ENCODE assay signal across 20 cellular contexts in genomic region chr10:79019441-79019840, GRCh38. TPM values are rescaled to one million over a fixed set of nuclear protein-coding genes. Genes with fewer than 3 reads are reported as not detected.
DNase-seq lines count a peak whose midpoint lies in the region; ATAC-seq and TF ChIP-seq lines count a peak whose summit lies in the region.
"Had no signal": no experiment of that assay in that cellular context is flagged by ENCODE, and none has a peak within 500 bp of the region (broad histone marks: within the 10 kb centered on the region; RNA-seq: fewer than 3 reads in every experiment).

No MANE protein-coding gene starts in this region.

- H3K9me3 ChIP-seq in mammary epithelial cell (replicated peaks; ENCODE audit: insufficient read depth, low read length), result no peaks in the 10 kb centered on the region
- no peaks in the 10 kb centered on the region for H3K9me3 ChIP-seq in uterus
- H3K9me3 ChIP-seq: SK-N-SH had no signal

- TF ChIP-seq CTCF in MCF 10A (IDR thresholded peaks at IDR 0.05; ENCODE audit: unreplicated experiment) (no peak), mammary epithelial cell (conservative IDR thresholded peaks at IDR 0.05 in 1 of 2, IDR thresholded peaks at IDR 0.05 in 1 of 2; ENCODE audit: extremely low read depth in 1 of 2, insufficient read depth in 1 of 2, low read depth in 1 of 2, low read length in 2 of 2) (no peak), coronary artery (IDR thresholded peaks at IDR 0.05) (no peak), uterus (IDR thresholded peaks at IDR 0.05) (no peak)

- H3K4me1 ChIP-seq in mammary epithelial cell (ENCODE audit: insufficient read depth, low read length) (peaks cover 19% of the 10 kb centered on the region), uterus (no peaks in the 10 kb centered on the region)

- no peak for DNase-seq in MCF 10A (ENCODE audit: unreplicated experiment)
- no peak for DNase-seq in mammary epithelial cell
- DNase-seq in coronary artery (ENCODE audit: low spot score), result peak; percentile 41
- DNase-seq in pons (ENCODE audit: low spot score), result peak; percentile 59
- peak in 1 of 2 donors; percentile 14 for DNase-seq in uterus
- no peak for DNase-seq in SHP77 (lab: John Stamatoyannopoulos, UW)
- no peak for DNase-seq in stimulated activated naive CD8-positive, alpha-beta T cell treated with anti-CD3 and anti-CD28 coated beads, Interleukin-15, amount 100 ng/mL, for 72 hours
- DNase-seq in stimulated activated CD4-positive, alpha-beta T cell treated with anti-CD3 and anti-CD28 coated beads, Interleukin-4, amount 100 ng/mL, for 24 hours, result no peak
- DNase-seq: activated CD4-positive, alpha-beta T cell treated with anti-CD3 and anti-CD28 coated beads for 1 hour; activated CD8-positive, alpha-beta T cell treated with anti-CD3 and anti-CD28 coated beads, Interleukin-2, amount 10 ng/mL, durations not matched to agents 7 days and 5 days; activated naive CD8-positive, alpha-beta T cell treated with anti-CD3 and anti-CD28 coated beads, Interleukin-2, amount 50 U/mL, for 24 hours; CD4-positive, alpha-beta T cell; naive B cell; NCI-H1417 treated with DMSO at 0.1 percent for 48 hours; NCI-H2107; NCI-H774 had no signal

- 14% methylated on average over 5 of the region's 5 CpGs for WGBS in mammary epithelial cell (ENCODE audit: low coverage, missing lambda C conversion rate)

- H3K4me3 ChIP-seq in mammary epithelial cell (replicated peaks in 1 of 3; ENCODE audit: insufficient read depth in 1 of 3, low read depth in 2 of 3, low read length in 3 of 3) (no peak overlapping the region), coronary artery (no peak overlapping the region), uterus (no peak overlapping the region)
- H3K4me3 ChIP-seq: GM23248, heart left ventricle had no signal

- BruUV-seq in MCF 10A (replicated peaks; lab: Mats Ljungman, UMichigan), result no TSS peak
- no TSS peak for BruUV-seq in mammary epithelial cell (replicated peaks; lab: Mats Ljungman, UMichigan)

- ATAC-seq in stimulated activated naive CD8-positive, alpha-beta T cell treated with anti-CD3 and anti-CD28 coated beads, Interleukin-15, amount 100 ng/mL, for 72 hours, result no peak
- ATAC-seq: activated CD8-positive, alpha-beta T cell treated with anti-CD3 and anti-CD28 coated beads, Interleukin-2, amount 10 ng/mL, durations not matched to agents 7 days and 5 days; activated naive CD8-positive, alpha-beta T cell treated with anti-CD3 and anti-CD28 coated beads, Interleukin-2, amount 50 U/mL, for 24 hours had no signal

- H4K20me1 ChIP-seq in mammary epithelial cell (ENCODE audit: insufficient read depth, low read length), result no peaks in the 10 kb centered on the region

- no peak overlapping the region for H3K4me3 Mint-ChIP-seq in MCF 10A (ENCODE audit: unreplicated experiment)
- no peak overlapping the region for H3K4me3 Mint-ChIP-seq in stimulated activated naive CD8-positive, alpha-beta T cell treated with anti-CD3 and anti-CD28 coated beads, Interleukin-15, amount 100 ng/mL, for 72 hours
- H3K4me3 Mint-ChIP-seq: activated CD8-positive, alpha-beta T cell treated with anti-CD3 and anti-CD28 coated beads, Interleukin-2, amount 10 ng/mL, durations not matched to agents 7 days and 5 days; activated naive CD8-positive, alpha-beta T cell treated with anti-CD3 and anti-CD28 coated beads, Interleukin-2, amount 50 U/mL, for 24 hours; CD4-positive, alpha-beta T cell; mesothelial cell of epicardium; naive B cell had no signal

- H3K27ac Mint-ChIP-seq in MCF 10A (ENCODE audit: low read depth, unreplicated experiment), result peak overlapping the region; percentile 29
- no peak overlapping the region for H3K27ac Mint-ChIP-seq in stimulated activated naive CD8-positive, alpha-beta T cell treated with anti-CD3 and anti-CD28 coated beads, Interleukin-15, amount 100 ng/mL, for 72 hours
- H3K27ac Mint-ChIP-seq: activated CD8-positive, alpha-beta T cell treated with anti-CD3 and anti-CD28 coated beads, Interleukin-2, amount 10 ng/mL, durations not matched to agents 7 days and 5 days; activated naive CD8-positive, alpha-beta T cell treated with anti-CD3 and anti-CD28 coated beads, Interleukin-2, amount 50 U/mL, for 24 hours; CD4-positive, alpha-beta T cell; naive B cell had no signal

- intact Hi-C loops in MCF 10A (cut with micrococcal nuclease) (no loop called here), mammary epithelial cell (cut with micrococcal nuclease) (loop anchor here (2.0 kb wide), 1 partner anchor 45 kb away; no protein-coding TSS in a partner anchor), uterus (cut with DNase I; ENCODE audit: low total_unique reads) (no loop called here)

- dilution Hi-C loops in mammary epithelial cell (cut with HindIII; ENCODE audit: low sequenced_read_pairs), result no loop called here

- POLR2A ChIA-PET in MCF 10A (lab: Yijun Ruan, JAX), result interaction anchor here (0.9 to 2.4 kb wide), 5 partner anchors 12 to 263 kb away, joined by 3 to 11 read pairs (median 3); no protein-coding TSS in a partner anchor

- no peaks in the 10 kb centered on the region for H3K79me2 ChIP-seq in mammary epithelial cell (ENCODE audit: insufficient read depth, low read length)

- no peak for TF ChIP-seq POLR2A in uterus (IDR thresholded peaks at IDR 0.05)

- no peaks in the 10 kb centered on the region for H3K27me3 Mint-ChIP-seq in MCF 10A (ENCODE audit: insufficient read depth, unreplicated experiment)
- no peaks in the 10 kb centered on the region for H3K27me3 Mint-ChIP-seq in stimulated activated naive CD8-positive, alpha-beta T cell treated with anti-CD3 and anti-CD28 coated beads, Interleukin-15, amount 100 ng/mL, for 72 hours
- H3K27me3 Mint-ChIP-seq: activated naive CD8-positive, alpha-beta T cell treated with anti-CD3 and anti-CD28 coated beads, Interleukin-2, amount 50 U/mL, for 24 hours; CD4-positive, alpha-beta T cell had no signal

- H3K4me1 Mint-ChIP-seq in MCF 10A (ENCODE audit: insufficient read depth, unreplicated experiment), result peaks cover 14% of the 10 kb centered on the region
- H3K4me1 Mint-ChIP-seq in stimulated activated naive CD8-positive, alpha-beta T cell treated with anti-CD3 and anti-CD28 coated beads, Interleukin-15, amount 100 ng/mL, for 72 hours, result peaks cover 17% of the 10 kb centered on the region
- H3K4me1 Mint-ChIP-seq: naive B cell had no signal

- no peak overlapping the region for H3K4me2 ChIP-seq in mammary epithelial cell (ENCODE audit: insufficient read depth, low read depth, low read length)
- H3K4me2 ChIP-seq: SK-N-SH had no signal

- H3K9me3 Mint-ChIP-seq in MCF 10A (ENCODE audit: unreplicated experiment), result no peaks in the 10 kb centered on the region
- H3K9me3 Mint-ChIP-seq in stimulated activated naive CD8-positive, alpha-beta T cell treated with anti-CD3 and anti-CD28 coated beads, Interleukin-15, amount 100 ng/mL, for 72 hours, result peaks cover 6 to 9% of the 10 kb centered on the region in 2 donors
- H3K9me3 Mint-ChIP-seq: CD4-positive, alpha-beta T cell had no signal

- no peaks in the 10 kb centered on the region for H3K36me3 Mint-ChIP-seq in MCF 10A (ENCODE audit: insufficient read depth, unreplicated experiment)
- H3K36me3 Mint-ChIP-seq: mesothelial cell of epicardium, naive B cell had no signal

- no peaks in the 10 kb centered on the region for H3K27me3 ChIP-seq in mammary epithelial cell (ENCODE audit: insufficient read depth, low read length)
- H3K27me3 ChIP-seq in uterus, result no peaks in the 10 kb centered on the region
- H3K27me3 ChIP-seq: heart left ventricle had no signal

- in situ Hi-C loops in mammary epithelial cell (cut with MboI; ENCODE audit: low sequenced_read_pairs in 2 of 2), result no loop called here

- H3K36me3 ChIP-seq in mammary epithelial cell (ENCODE audit: insufficient read depth, low read length) (no peaks in the 10 kb centered on the region), uterus (no peaks in the 10 kb centered on the region)
- H3K36me3 ChIP-seq: heart left ventricle had no signal

- no peak overlapping the region for H3K27ac ChIP-seq in mammary epithelial cell (ENCODE audit: insufficient read depth, low read depth, low read length)
- H3K27ac ChIP-seq in coronary artery, result peak overlapping the region in 1 of 2 donors; percentile 42
- peak overlapping the region; percentile 59 to 77 for H3K27ac ChIP-seq in uterus
- H3K27ac ChIP-seq: GM23248 had no signal

- CTCF ChIA-PET in MCF 10A (lab: Yijun Ruan, JAX), result interaction anchor here (0.7 to 1.5 kb wide), 5 partner anchors 11 to 327 kb away, joined by 3 read pairs; no protein-coding TSS in a partner anchor
- CTCF ChIA-PET in mammary epithelial cell (lab: Charles Lee; ENCODE audit: low non-redundant PET), result no interaction called here

- H2AFZ ChIP-seq in mammary epithelial cell (ENCODE audit: low read depth, low read length), result no peak overlapping the region
- H2AFZ ChIP-seq: GM23248 had no signal

- H3K9ac ChIP-seq in mammary epithelial cell (ENCODE audit: insufficient read depth, low read length), result no peak overlapping the region
- H3K9ac ChIP-seq: GM23248, SK-N-SH had no signal

RNA-seq across cellular contexts. Expression of gene ZMIZ1, which starts 49.3 kb away (rescaled TPM):
- total RNA-seq in MCF 10A (2022), result 15.5 and 20.3 TPM in 2 replicates
- 10 to 100 TPM; 22.3 to 25.0 TPM for total RNA-seq in mammary epithelial cell
- 5.9 TPM for polyA plus RNA-seq in mammary epithelial cell
- polyA minus RNA-seq in mammary epithelial cell, result 16.3 TPM
- 100 to 1,000 TPM in 1 of 4 donors, 10 to 100 TPM in 3; 18.7 to 188 (median 36.7) TPM for total RNA-seq in uterus

Comparison
In these comparisons a context has a peak if more than half of its experiments do, and no peak if none do; other contexts are left out.
1. DNase-seq: peak in coronary artery (single experiment) and pons (single experiment); none in MCF 10A (single experiment), mammary epithelial cell (single experiment), SHP77 (0 of 2), stimulated activated naive CD8-positive, alpha-beta T cell treated with anti-CD3 and anti-CD28 coated beads, Interleukin-15, amount 100 ng/mL, for 72 hours (0 of 2) and stimulated activated CD4-positive, alpha-beta T cell treated with anti-CD3 and anti-CD28 coated beads, Interleukin-4, amount 100 ng/mL, for 24 hours (single experiment).